ENCODE assay signal across 9 cellular contexts in genomic region chr5:170757182-170757601, GRCh38. TPM values are rescaled to one million over a fixed set of nuclear protein-coding genes. Genes with fewer than 3 reads are reported as not detected.
DNase-seq lines count a peak whose midpoint lies in the region; ATAC-seq and TF ChIP-seq lines count a peak whose summit lies in the region.
"Had no signal": no experiment of that assay in that cellular context is flagged by ENCODE, and none has a peak within 500 bp of the region (broad histone marks: within the 10 kb centered on the region; RNA-seq: fewer than 3 reads in every experiment).

No MANE protein-coding gene starts in this region.

- DNase-seq in NCI-H146 (lab: John Stamatoyannopoulos, UW): peak; percentile 33
- DNase-seq in NCI-H146 treated with DMSO at 0.1 percent for 48 hours (lab: John Stamatoyannopoulos, UW; ENCODE audit: unreplicated experiment): no peak
- DNase-seq in HT-29 (ENCODE audit: low spot score): peak; percentile 92
- DNase-seq in Right ventricle myocardium superior: no peak
- DNase-seq in upper lobe of right lung: no peak
- DNase-seq in cerebellar nuclear complex (lab: John Stamatoyannopoulos, UW): no peak
- DNase-seq in HUDEP-2 (lab: John Stamatoyannopoulos, UW; ENCODE audit: unreplicated experiment in 76 of 76): no peak
- DNase-seq in T-helper 1 cell: no peak

- H3K9me3 ChIP-seq in upper lobe of right lung: no peaks in the 10 kb centered on the region

- intact Hi-C loops in Right ventricle myocardium superior (cut with DNase I) (no loop called here), upper lobe of right lung (cut with DNase I) (no loop called here)

- peak overlapping the region; percentile 43 for H3K27ac ChIP-seq in upper lobe of right lung
- H3K27ac ChIP-seq: 22Rv1 had no signal

- ATAC-seq in Right ventricle myocardium superior (ENCODE audit: poor library complexity) (peak; percentile 81), upper lobe of right lung (peak; percentile 58)

- peaks cover 18% of the 10 kb centered on the region for H3K4me1 ChIP-seq in upper lobe of right lung

- no peak overlapping the region for H3K4me3 ChIP-seq in upper lobe of right lung

- no peak for TF ChIP-seq CTCF in upper lobe of right lung (IDR thresholded peaks at IDR 0.05)

- no peaks in the 10 kb centered on the region for H3K36me3 ChIP-seq in upper lobe of right lung

- no peaks in the 10 kb centered on the region for H3K27me3 ChIP-seq in upper lobe of right lung

RNA-seq across cellular contexts. Expression of gene GABRP, which starts 26.3 kb away (rescaled TPM):
- total RNA-seq in HT-29 (2014; rRNA removed; shearing (Covaris generic)): 7.4 and 11.0 TPM in 2 replicates
- 0.13 TPM for total RNA-seq in Right ventricle myocardium superior
- not detected for total RNA-seq in upper lobe of right lung

Comparison
In these comparisons a context has a peak if more than half of its experiments do, and no peak if none do; other contexts are left out.
1. DNase-seq: peak in NCI-H146 (single experiment) and HT-29 (single experiment); none in NCI-H146 treated with DMSO at 0.1 percent for 48 hours (single experiment), Right ventricle myocardium superior (single experiment), upper lobe of right lung (single experiment), cerebellar nuclear complex (0 of 2), HUDEP-2 (0 of 76) and T-helper 1 cell (0 of 5).